ENCODE assay signal across 21 cellular contexts in genomic region chr13:110342474-110342873, GRCh38. TPM values are rescaled to one million over a fixed set of nuclear protein-coding genes. Genes with fewer than 3 reads are reported as not detected.
DNase-seq lines count a peak whose midpoint lies in the region; ATAC-seq, FAIRE-seq and TF ChIP-seq lines count a peak whose summit lies in the region.
"Had no signal": no experiment of that assay in that cellular context is flagged by ENCODE, and none has a peak within 500 bp of the region (broad histone marks: within the 10 kb centered on the region; RNA-seq: fewer than 3 reads in every experiment).

No MANE protein-coding gene starts in this region.

- H3K4me3 ChIP-seq in A549 (no peak overlapping the region), WERI-Rb-1 (ENCODE audit: low read depth, low read length) (no peak overlapping the region), hepatocyte (no peak overlapping the region), sigmoid colon (no peak overlapping the region)
- H3K4me3 ChIP-seq: Peyer's patch, SK-N-MC had no signal

- ATAC-seq in A549 (no peak), GM21528 (IDR thresholded peaks at IDR 0.05; ENCODE audit: low FRiP score, unreplicated experiment) (no peak)
- ATAC-seq: effector memory CD8-positive, alpha-beta T cell; WTC11 had no signal

- intact Hi-C loops in sigmoid colon (cut with DNase I) = no loop called here

- H3K27me3 ChIP-seq in WERI-Rb-1 (ENCODE audit: insufficient read depth, low read depth, severe bottlenecking) (no peaks in the 10 kb centered on the region), hepatocyte (no peaks in the 10 kb centered on the region), sigmoid colon (no peaks in the 10 kb centered on the region)
- H3K27me3 ChIP-seq: Peyer's patch had no signal

- H3K9me3 ChIP-seq in A549 (no peaks in the 10 kb centered on the region), WERI-Rb-1 (ENCODE audit: severe bottlenecking) (no peaks in the 10 kb centered on the region), hepatocyte (ENCODE audit: low read depth) (no peaks in the 10 kb centered on the region), sigmoid colon (no peaks in the 10 kb centered on the region)
- H3K9me3 ChIP-seq: Peyer's patch had no signal

- H3K27ac ChIP-seq in A549 = peak overlapping the region; percentile 42 to 52; a peak in 3 of 6 replicates
- H3K27ac ChIP-seq in WERI-Rb-1 = no peak overlapping the region
- peak overlapping the region; percentile 80 for H3K27ac ChIP-seq in hepatocyte
- H3K27ac ChIP-seq in sigmoid colon = peak overlapping the region; percentile 88 to 100 (median 94)
- H3K27ac ChIP-seq: C4-2B, SK-N-MC had no signal

- H3K4me1 ChIP-seq in A549 (peaks cover 39% of the 10 kb centered on the region), hepatocyte (ENCODE audit: insufficient read depth) (peaks cover 30% of the 10 kb centered on the region), sigmoid colon (peaks cover 0 to 88% (median 86%) of the 10 kb centered on the region in 4 donors)

- no peak overlapping the region for H3K4me2 ChIP-seq in A549
- H3K4me2 ChIP-seq in hepatocyte = no peak overlapping the region

- CTCF ChIA-PET in A549 (lab: Yijun Ruan, JAX) = no interaction called here

- TF ChIP-seq POLR2A in A549 (IDR thresholded peaks at IDR 0.05; ENCODE audit: low read length) (no peak), sigmoid colon (IDR thresholded peaks at IDR 0.05) (no peak)

- no peak overlapping the region for H2AFZ ChIP-seq in hepatocyte

- TF ChIP-seq RAD21 in A549 (conservative IDR thresholded peaks at IDR 0.05 in 1 of 2, IDR thresholded peaks at IDR 0.05 in 1 of 2) = no peak

- 94% methylated on average over 9 of the region's 9 CpGs for WGBS in A549 (ENCODE audit: missing lambda C conversion rate)
- WGBS in hepatocyte (ENCODE audit: low lambda C conversion rate, missing lambda C conversion rate) = 91% methylated on average over 9 of the region's 9 CpGs
- 94 to 95% methylated on average over 9 of the region's 9 CpGs for WGBS in sigmoid colon, 2 donors

- POLR2A ChIA-PET in A549 (lab: Yijun Ruan, JAX) = no interaction called here

- H3K79me2 ChIP-seq in hepatocyte = peaks cover 53% of the 10 kb centered on the region

- no peaks in the 10 kb centered on the region for H3K9me2 ChIP-seq in hepatocyte (replicated peaks; ENCODE audit: insufficient read depth)

- H3K36me3 ChIP-seq in WERI-Rb-1 (no peaks in the 10 kb centered on the region), hepatocyte (replicated peaks; ENCODE audit: insufficient read depth, low read depth) (no peaks in the 10 kb centered on the region), sigmoid colon (no peaks in the 10 kb centered on the region)
- H3K36me3 ChIP-seq: Peyer's patch had no signal

- FAIRE-seq in A549 (lab: Jason Lieb, UNC) = no peak
- FAIRE-seq: GM18507 had no signal

- TF ChIP-seq CTCF in A549 (IDR thresholded peaks at IDR 0.05) (no peak), WERI-Rb-1 (IDR thresholded peaks at IDR 0.05; ENCODE audit: low read depth, low read length) (no peak), hepatocyte (IDR thresholded peaks at IDR 0.05; ENCODE audit: poor library complexity) (no peak), sigmoid colon (IDR thresholded peaks at IDR 0.05) (no peak)

- TF ChIP-seq EP300 in A549 (IDR thresholded peaks at IDR 0.05) (no peak), sigmoid colon (IDR thresholded peaks at IDR 0.05) (no peak)

- no peaks in the 10 kb centered on the region for H4K20me1 ChIP-seq in hepatocyte (ENCODE audit: insufficient read depth, poor library complexity, severe bottlenecking)

- DNase-seq in A549 (ENCODE audit: low read depth in 1 of 2, low spot score in 1 of 2) (no peak), WERI-Rb-1 (peak; percentile 4), hepatocyte (ENCODE audit: low spot score) (no peak), sigmoid colon (no peak), DMS114 treated with DMSO at 0.1 percent for 48 hours (lab: John Stamatoyannopoulos, UW; ENCODE audit: unreplicated experiment) (no peak), NCI-H1105 (lab: John Stamatoyannopoulos, UW) (no peak)
- DNase-seq in stimulated activated CD8-positive, alpha-beta memory T cell treated with anti-CD3 and anti-CD28 coated beads, Interleukin-4, amount 100 ng/mL, for 48 hours = no peak
- DNase-seq: activated CD4-positive, alpha-beta T cell treated with anti-CD3 and anti-CD28 coated beads, Interleukin-2, amount 50 U/mL, for 4 hours; activated T-cell treated with anti-CD3 and anti-CD28 coated beads for 4 hours; effector memory CD8-positive, alpha-beta T cell; HFFc6; immature natural killer cell; Karpas-422; NCI-H1092 treated with DMSO at 0.1 percent for 48 hours; NCI-H510A; Peyer's patch had no signal

TF ChIP-seq in A549, 52 proteins besides CTCF, POLR2A, EP300 and RAD21:
- TF ChIP-seq HDAC2 (IDR thresholded peaks at IDR 0.05) (no peak), KDM1A (IDR thresholded peaks at IDR 0.05; ENCODE audit: low read depth) (no peak), NR3C1 (IDR thresholded peaks at IDR 0.05) (no peak)

RNA-seq across cellular contexts. Expression of gene COL4A2, which starts 35.4 kb away (rescaled TPM):
- polyA plus RNA-seq in A549 (2011; rRNA removed) = 36.2 and 46.9 TPM in 2 replicates
- 54.3 and 88.3 TPM in 2 replicates for polyA plus RNA-seq in A549 (2012; cell fraction: cytosol; rRNA removed)
- 415 and 541 TPM in 2 replicates for polyA plus RNA-seq in A549 (2012; cell fraction: nucleus; rRNA removed)
- polyA plus RNA-seq in A549 (2017; fragmentation: RNase III; extraction: RNeasy Plus Mini Kit Qiagen cat#74134 plus additional on column Dnase treatment) = 112 to 122 TPM (median 119 TPM) in 3 replicates
- 56.5 and 110 TPM in 2 replicates for polyA minus RNA-seq in A549 (2011; rRNA and poly(A)+ RNA removed)
- 126 and 171 TPM in 2 replicates for total RNA-seq in hepatocyte
- polyA plus RNA-seq in hepatocyte = 220 and 221 TPM in 2 replicates
- total RNA-seq in sigmoid colon = 1,000 to 10,000 TPM in 1 of 4 donors, 100 to 1,000 TPM in 3; 306 to 1,039 (median 489) TPM
- 10 to 100 TPM; 24.0 to 83.5 (median 25.2) TPM for polyA plus RNA-seq in sigmoid colon
- polyA plus RNA-seq: immature natural killer cell had no signal

RNA-seq across cellular contexts. Expression of gene COL4A1, which starts 35.5 kb away (rescaled TPM):
- polyA plus RNA-seq in A549 (2011; rRNA removed) (23.8 and 24.3 TPM in 2 replicates), A549 (2017; fragmentation: RNase III; extraction: RNeasy Plus Mini Kit Qiagen cat#74134 plus additional on column Dnase treatment) (70.9 to 71.4 TPM (median 71.3 TPM) in 3 replicates), hepatocyte (138 and 140 TPM in 2 replicates), sigmoid colon (10 to 100 TPM in 2 of 3 donors, 1 to 10 TPM in 1; 9.2 to 60.5 (median 10.8) TPM)
- 12.5 and 16.6 TPM in 2 replicates for polyA plus RNA-seq in A549 (2012; cell fraction: cytosol; rRNA removed)
- polyA plus RNA-seq in A549 (2012; cell fraction: nucleus; rRNA removed) = 47.7 and 57.6 TPM in 2 replicates
- 32.9 and 42.4 TPM in 2 replicates for polyA minus RNA-seq in A549 (2011; rRNA and poly(A)+ RNA removed)
- total RNA-seq in hepatocyte (223 and 269 TPM in 2 replicates), sigmoid colon (100 to 1,000 TPM; 235 to 598 (median 350) TPM)
- polyA plus RNA-seq: immature natural killer cell had no signal
